In the genomic region with DNA sequence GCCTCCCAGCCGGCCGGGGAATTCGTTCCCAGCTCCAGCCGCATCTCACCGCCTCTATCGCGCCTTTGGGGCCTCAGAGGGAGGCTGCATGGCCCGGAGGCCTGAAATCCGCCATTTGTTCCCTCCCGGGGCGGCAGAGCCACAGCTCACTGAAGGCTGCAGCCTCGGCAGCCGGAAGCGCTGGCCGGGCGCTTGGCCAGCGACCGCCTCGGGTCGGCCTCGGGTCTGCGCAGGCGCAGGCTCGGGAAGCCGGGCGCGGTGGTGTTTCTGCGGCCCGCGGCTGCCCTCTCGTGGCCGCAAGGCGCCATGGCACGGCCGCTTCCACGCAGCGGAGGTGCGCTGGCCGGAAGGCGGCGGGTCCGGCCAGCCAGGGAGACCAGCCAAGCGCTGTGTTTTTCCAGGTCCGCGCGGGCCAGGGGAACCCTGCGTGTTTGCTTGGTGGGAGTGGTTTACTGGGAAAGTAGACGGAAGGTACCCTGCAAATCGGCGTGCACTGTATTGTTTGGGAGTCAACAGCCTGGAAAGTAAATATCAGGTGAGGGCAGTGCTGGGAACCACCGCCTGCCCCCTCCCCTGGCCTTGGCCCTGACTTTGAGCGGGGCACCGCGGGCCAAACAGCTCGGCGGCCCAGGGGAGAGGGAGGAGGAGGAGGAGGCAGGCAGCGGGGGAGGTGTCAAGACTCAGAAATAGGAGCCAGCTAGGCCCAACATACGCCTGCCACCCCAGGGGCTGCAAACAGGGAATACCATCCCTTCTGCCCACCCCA, we compare ENCODE assay signal across 1 cellular context.
A peak's percentile ranks its signal among the peaks of the same experiment; 100 is the strongest.
TF ChIP-seq lines count a peak whose summit lies in the region.

No MANE protein-coding gene starts in this region.

TF ChIP-seq in HEK293, 187 proteins besides CTCF, POLR2A, EP300 and RAD21 (continued from another document):
- TF ChIP-seq, protein P1, sequence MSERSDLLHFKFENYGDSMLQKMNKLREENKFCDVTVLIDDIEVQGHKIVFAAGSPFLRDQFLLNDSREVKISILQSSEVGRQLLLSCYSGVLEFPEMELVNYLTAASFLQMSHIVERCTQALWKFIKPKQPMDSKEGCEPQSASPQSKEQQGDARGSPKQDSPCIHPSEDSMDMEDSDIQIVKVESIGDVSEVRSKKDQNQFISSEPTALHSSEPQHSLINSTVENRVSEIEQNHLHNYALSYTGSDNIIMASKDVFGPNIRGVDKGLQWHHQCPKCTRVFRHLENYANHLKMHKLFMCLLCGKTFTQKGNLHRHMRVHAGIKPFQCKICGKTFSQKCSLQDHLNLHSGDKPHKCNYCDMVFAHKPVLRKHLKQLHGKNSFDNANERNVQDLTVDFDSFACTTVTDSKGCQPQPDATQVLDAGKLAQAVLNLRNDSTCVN (tag by site-specific recombination; optimal IDR thresholded peaks at IDR 0.05): peak; percentile 53
- TF ChIP-seq KLF10 (tag by site-specific recombination; IDR thresholded peaks at IDR 0.05): no peak
- 0 out of 2 replicates have a peak, but pooled peaks have one; percentile 24 for TF ChIP-seq OSR2 (tag by site-specific recombination; IDR thresholded peaks at IDR 0.05)
- no peak for TF ChIP-seq ZNF16 (tag by site-specific recombination; IDR thresholded peaks at IDR 0.05; ENCODE audit: low read depth)
- peak; percentile 41; the same call in 1 of the 2 replicates for TF ChIP-seq GLIS1 (tag by site-specific recombination; IDR thresholded peaks at IDR 0.05)
- TF ChIP-seq MEIS1 (CRISPR knock-in tag; IDR thresholded peaks at IDR 0.05; ENCODE audit: borderline replicate concordance): no peak
- no peak for TF ChIP-seq GLI2 (tag by site-specific recombination; IDR thresholded peaks at IDR 0.05; ENCODE audit: borderline replicate concordance, low read depth)
- TF ChIP-seq ZNF600 (tag by site-specific recombination; IDR thresholded peaks at IDR 0.05): 0 out of 2 replicates have a peak, but pooled peaks have one; percentile 26
- no peak for TF ChIP-seq ZNF555 (tag by site-specific recombination; conservative IDR thresholded peaks at IDR 0.05)
- no peak for TF ChIP-seq ZNF626 (tag by site-specific recombination; IDR thresholded peaks at IDR 0.05)
- no peak for TF ChIP-seq ZNF404 (tag by site-specific recombination; IDR thresholded peaks at IDR 0.05)
- TF ChIP-seq, protein P2, sequence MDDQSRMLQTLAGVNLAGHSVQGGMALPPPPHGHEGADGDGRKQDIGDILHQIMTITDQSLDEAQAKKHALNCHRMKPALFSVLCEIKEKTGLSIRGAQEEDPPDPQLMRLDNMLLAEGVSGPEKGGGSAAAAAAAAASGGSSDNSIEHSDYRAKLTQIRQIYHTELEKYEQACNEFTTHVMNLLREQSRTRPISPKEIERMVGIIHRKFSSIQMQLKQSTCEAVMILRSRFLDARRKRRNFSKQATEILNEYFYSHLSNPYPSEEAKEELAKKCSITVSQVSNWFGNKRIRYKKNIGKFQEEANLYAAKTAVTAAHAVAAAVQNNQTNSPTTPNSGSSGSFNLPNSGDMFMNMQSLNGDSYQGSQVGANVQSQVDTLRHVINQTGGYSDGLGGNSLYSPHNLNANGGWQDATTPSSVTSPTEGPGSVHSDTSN (CRISPR knock-in tag; IDR thresholded peaks at IDR 0.05): 0 out of 2 replicates have a peak, but pooled peaks have one; percentile 27
- TF ChIP-seq ZNF548 (tag by site-specific recombination; IDR thresholded peaks at IDR 0.05): no peak
- TF ChIP-seq YY1 (tag by site-specific recombination; IDR thresholded peaks at IDR 0.05): peak; percentile 77
- TF ChIP-seq ZNF266 (tag by site-specific recombination; IDR thresholded peaks at IDR 0.05; ENCODE audit: low read depth): no peak
- no peak for TF ChIP-seq MYNN (tag by site-specific recombination; IDR thresholded peaks at IDR 0.05; ENCODE audit: borderline replicate concordance)
- no peak for TF ChIP-seq ZNF292 (tag by site-specific recombination; IDR thresholded peaks at IDR 0.05; ENCODE audit: borderline replicate concordance, low read depth)
- peak; percentile 93; the same call in 1 of the 2 replicates for TF ChIP-seq ZNF561 (tag by site-specific recombination; IDR thresholded peaks at IDR 0.05; ENCODE audit: borderline replicate concordance)
- peak; percentile 47 for TF ChIP-seq ZNF654 (tag by site-specific recombination; IDR thresholded peaks at IDR 0.05; ENCODE audit: low read depth)
- TF ChIP-seq EGR2 (tag by site-specific recombination; IDR thresholded peaks at IDR 0.05; ENCODE audit: low read depth): 0 out of 2 replicates have a peak, but pooled peaks have one; percentile 24
- TF ChIP-seq, protein P3, sequence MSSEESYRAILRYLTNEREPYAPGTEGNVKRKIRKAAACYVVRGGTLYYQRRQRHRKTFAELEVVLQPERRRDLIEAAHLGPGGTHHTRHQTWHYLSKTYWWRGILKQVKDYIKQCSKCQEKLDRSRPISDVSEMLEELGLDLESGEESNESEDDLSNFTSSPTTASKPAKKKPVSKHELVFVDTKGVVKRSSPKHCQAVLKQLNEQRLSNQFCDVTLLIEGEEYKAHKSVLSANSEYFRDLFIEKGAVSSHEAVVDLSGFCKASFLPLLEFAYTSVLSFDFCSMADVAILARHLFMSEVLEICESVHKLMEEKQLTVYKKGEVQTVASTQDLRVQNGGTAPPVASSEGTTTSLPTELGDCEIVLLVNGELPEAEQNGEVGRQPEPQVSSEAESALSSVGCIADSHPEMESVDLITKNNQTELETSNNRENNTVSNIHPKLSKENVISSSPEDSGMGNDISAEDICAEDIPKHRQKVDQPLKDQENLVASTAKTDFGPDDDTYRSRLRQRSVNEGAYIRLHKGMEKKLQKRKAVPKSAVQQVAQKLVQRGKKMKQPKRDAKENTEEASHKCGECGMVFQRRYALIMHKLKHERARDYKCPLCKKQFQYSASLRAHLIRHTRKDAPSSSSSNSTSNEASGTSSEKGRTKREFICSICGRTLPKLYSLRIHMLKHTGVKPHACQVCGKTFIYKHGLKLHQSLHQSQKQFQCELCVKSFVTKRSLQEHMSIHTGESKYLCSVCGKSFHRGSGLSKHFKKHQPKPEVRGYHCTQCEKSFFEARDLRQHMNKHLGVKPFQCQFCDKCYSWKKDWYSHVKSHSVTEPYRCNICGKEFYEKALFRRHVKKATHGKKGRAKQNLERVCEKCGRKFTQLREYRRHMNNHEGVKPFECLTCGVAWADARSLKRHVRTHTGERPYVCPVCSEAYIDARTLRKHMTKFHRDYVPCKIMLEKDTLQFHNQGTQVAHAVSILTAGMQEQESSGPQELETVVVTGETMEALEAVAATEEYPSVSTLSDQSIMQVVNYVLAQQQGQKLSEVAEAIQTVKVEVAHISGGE (tag by site-specific recombination; conservative IDR thresholded peaks at IDR 0.05; ENCODE audit: low read depth): peak; percentile 61; the same call in 1 of the 2 replicates
- TF ChIP-seq ZNF670 (tag by site-specific recombination; IDR thresholded peaks at IDR 0.05; ENCODE audit: low read depth): no peak
- TF ChIP-seq ZNF623 (tag by site-specific recombination; IDR thresholded peaks at IDR 0.05): no peak
- peak; percentile 24; the same call in 1 of the 2 replicates for TF ChIP-seq ZBTB20 (tag by site-specific recombination; IDR thresholded peaks at IDR 0.05)
- TF ChIP-seq TCF7L2 (IDR thresholded peaks at IDR 0.05; ENCODE audit: borderline replicate concordance, low read depth, low read length): no peak
- TF ChIP-seq ZNF341 (tag by site-specific recombination; IDR thresholded peaks at IDR 0.05; ENCODE audit: low read depth): peak; percentile 61
- no peak for TF ChIP-seq GLIS2 (tag by site-specific recombination; IDR thresholded peaks at IDR 0.05)
- TF ChIP-seq ZNF335 (tag by site-specific recombination; conservative IDR thresholded peaks at IDR 0.05): peak; percentile 46
- TF ChIP-seq KLF8 (tag by site-specific recombination; IDR thresholded peaks at IDR 0.05): no peak
- TF ChIP-seq, protein P4, sequence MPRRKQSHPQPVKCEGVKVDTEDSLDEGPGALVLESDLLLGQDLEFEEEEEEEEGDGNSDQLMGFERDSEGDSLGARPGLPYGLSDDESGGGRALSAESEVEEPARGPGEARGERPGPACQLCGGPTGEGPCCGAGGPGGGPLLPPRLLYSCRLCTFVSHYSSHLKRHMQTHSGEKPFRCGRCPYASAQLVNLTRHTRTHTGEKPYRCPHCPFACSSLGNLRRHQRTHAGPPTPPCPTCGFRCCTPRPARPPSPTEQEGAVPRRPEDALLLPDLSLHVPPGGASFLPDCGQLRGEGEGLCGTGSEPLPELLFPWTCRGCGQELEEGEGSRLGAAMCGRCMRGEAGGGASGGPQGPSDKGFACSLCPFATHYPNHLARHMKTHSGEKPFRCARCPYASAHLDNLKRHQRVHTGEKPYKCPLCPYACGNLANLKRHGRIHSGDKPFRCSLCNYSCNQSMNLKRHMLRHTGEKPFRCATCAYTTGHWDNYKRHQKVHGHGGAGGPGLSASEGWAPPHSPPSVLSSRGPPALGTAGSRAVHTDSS (tag by site-specific recombination; IDR thresholded peaks at IDR 0.05): no peak
- TF ChIP-seq, protein P5, sequence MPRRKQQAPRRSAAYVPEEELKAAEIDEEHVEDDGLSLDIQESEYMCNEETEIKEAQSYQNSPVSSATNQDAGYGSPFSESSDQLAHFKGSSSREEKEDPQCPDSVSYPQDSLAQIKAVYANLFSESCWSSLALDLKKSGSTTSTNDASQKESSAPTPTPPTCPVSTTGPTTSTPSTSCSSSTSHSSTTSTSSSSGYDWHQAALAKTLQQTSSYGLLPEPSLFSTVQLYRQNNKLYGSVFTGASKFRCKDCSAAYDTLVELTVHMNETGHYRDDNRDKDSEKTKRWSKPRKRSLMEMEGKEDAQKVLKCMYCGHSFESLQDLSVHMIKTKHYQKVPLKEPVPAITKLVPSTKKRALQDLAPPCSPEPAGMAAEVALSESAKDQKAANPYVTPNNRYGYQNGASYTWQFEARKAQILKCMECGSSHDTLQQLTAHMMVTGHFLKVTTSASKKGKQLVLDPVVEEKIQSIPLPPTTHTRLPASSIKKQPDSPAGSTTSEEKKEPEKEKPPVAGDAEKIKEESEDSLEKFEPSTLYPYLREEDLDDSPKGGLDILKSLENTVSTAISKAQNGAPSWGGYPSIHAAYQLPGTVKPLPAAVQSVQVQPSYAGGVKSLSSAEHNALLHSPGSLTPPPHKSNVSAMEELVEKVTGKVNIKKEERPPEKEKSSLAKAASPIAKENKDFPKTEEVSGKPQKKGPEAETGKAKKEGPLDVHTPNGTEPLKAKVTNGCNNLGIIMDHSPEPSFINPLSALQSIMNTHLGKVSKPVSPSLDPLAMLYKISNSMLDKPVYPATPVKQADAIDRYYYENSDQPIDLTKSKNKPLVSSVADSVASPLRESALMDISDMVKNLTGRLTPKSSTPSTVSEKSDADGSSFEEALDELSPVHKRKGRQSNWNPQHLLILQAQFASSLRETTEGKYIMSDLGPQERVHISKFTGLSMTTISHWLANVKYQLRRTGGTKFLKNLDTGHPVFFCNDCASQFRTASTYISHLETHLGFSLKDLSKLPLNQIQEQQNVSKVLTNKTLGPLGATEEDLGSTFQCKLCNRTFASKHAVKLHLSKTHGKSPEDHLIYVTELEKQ (tag by site-specific recombination; IDR thresholded peaks at IDR 0.05; ENCODE audit: borderline replicate concordance): no peak
- TF ChIP-seq, protein P6, sequence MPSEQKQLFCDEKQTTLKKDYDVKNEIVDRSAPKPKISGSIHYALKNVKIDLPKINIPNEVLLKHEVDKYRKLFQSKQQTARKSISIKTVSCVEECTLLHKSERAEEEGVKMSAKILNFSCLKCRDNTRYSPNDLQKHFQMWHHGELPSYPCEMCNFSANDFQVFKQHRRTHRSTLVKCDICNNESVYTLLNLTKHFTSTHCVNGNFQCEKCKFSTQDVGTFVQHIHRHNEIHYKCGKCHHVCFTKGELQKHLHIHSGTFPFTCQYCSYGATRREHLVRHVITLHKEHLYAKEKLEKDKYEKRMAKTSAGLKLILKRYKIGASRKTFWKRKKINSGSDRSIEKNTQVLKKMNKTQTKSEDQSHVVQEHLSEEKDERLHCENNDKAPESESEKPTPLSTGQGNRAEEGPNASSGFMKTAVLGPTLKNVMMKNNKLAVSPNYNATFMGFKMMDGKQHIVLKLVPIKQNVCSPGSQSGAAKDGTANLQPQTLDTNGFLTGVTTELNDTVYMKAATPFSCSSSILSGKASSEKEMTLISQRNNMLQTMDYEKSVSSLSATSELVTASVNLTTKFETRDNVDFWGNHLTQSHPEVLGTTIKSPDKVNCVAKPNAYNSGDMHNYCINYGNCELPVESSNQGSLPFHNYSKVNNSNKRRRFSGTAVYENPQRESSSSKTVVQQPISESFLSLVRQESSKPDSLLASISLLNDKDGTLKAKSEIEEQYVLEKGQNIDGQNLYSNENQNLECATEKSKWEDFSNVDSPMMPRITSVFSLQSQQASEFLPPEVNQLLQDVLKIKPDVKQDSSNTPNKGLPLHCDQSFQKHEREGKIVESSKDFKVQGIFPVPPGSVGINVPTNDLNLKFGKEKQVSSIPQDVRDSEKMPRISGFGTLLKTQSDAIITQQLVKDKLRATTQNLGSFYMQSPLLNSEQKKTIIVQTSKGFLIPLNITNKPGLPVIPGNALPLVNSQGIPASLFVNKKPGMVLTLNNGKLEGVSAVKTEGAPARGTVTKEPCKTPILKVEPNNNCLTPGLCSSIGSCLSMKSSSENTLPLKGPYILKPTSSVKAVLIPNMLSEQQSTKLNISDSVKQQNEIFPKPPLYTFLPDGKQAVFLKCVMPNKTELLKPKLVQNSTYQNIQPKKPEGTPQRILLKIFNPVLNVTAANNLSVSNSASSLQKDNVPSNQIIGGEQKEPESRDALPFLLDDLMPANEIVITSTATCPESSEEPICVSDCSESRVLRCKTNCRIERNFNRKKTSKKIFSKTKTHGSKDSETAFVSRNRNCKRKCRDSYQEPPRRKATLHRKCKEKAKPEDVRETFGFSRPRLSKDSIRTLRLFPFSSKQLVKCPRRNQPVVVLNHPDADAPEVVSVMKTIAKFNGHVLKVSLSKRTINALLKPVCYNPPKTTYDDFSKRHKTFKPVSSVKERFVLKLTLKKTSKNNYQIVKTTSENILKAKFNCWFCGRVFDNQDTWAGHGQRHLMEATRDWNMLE (tag by site-specific recombination; conservative IDR thresholded peaks at IDR 0.05; ENCODE audit: low read depth): peak; percentile 52; the same call in 1 of the 2 replicates
TF ChIP-seq in HEK293: peak in this region for 23.
